8 cellular contexts compared by ENCODE assay signal in the genomic region with DNA sequence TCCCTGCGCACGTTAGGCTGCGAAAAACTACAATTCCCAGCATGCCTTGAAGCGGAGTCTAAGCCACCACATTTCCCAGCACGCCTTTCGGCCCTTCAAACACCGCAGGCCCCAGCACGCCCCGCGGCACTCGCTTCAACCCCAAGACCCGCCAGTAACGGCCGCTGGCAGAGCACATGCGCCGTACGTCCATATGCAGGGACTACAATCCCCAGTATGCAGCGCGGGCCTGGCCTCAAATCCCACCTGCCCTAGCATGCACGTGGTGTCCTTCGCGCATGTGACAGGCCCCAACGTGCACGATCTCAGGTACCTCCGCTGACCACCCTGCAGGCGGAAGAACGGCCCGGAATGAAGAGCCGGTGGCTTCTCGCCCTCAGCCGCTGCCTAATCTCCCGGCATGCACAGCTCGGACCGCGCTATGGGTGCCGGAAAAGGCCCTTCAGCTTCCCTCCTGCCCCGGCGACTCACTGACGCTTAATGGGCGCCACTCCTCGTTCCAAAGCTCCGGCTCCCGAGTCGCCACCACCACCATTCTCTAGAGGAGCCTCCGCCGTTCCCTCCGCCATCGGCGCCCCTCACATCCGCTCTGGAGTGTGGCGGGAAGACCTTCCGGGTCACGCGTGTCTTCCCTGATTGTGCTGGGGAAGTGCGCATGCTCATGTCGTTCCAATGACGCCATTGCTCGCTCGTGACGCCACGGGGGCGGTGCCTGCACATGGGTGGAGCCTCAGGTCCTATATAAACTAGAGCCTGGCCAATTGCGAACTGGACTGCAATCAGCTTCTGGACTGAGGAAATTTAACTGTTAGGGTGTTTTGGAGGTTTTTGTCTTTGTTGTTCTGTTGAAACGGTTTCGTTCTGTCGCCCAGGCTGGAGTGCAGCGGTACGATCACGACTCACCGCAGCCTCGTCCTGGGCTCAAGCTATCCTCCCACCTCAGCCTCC. TPM values are rescaled to one million over a fixed set of nuclear protein-coding genes. Genes with fewer than 3 reads are reported as not detected.
DNase-seq lines count a peak whose midpoint lies in the region; ATAC-seq and TF ChIP-seq lines count a peak whose summit lies in the region.

A gene with protein sequence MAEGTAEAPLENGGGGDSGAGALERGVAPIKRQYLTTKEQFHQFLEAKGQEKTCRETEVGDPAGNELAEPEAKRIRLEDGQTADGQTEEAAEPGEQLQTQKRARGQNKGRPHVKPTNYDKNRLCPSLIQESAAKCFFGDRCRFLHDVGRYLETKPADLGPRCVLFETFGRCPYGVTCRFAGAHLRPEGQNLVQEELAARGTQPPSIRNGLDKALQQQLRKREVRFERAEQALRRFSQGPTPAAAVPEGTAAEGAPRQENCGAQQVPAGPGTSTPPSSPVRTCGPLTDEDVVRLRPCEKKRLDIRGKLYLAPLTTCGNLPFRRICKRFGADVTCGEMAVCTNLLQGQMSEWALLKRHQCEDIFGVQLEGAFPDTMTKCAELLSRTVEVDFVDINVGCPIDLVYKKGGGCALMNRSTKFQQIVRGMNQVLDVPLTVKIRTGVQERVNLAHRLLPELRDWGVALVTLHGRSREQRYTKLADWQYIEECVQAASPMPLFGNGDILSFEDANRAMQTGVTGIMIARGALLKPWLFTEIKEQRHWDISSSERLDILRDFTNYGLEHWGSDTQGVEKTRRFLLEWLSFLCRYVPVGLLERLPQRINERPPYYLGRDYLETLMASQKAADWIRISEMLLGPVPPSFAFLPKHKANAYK (minus strand): TSS at position 591 of the 948 bp plus-strand sequence. CDS start 22 bp downstream, at position 569.

- peaks cover 10% of the 10 kb centered on the region for H3K79me2 ChIP-seq in PC-9 (ENCODE audit: low read depth)

- DNase-seq in DMS153 (lab: John Stamatoyannopoulos, UW) (peak; percentile 95), PC-9 (peak; percentile 87 to 90), epithelial cell of proximal tubule (ENCODE audit: low read depth) (peak; percentile 76), mucosa of gallbladder (ENCODE audit: low spot score) (peak; percentile 97)
- peak; percentile 98 for DNase-seq in Jurkat, Clone E6-1 (ENCODE audit: low read depth, low spot score)
- DNase-seq in activated T-cell treated with anti-CD3 and anti-CD28 coated beads, Interleukin-2, amount 50 U/mL, for 1 hour, result peak; percentile 95
- DNase-seq in stimulated activated CD8-positive, alpha-beta memory T cell treated with anti-CD3 and anti-CD28 coated beads, Interleukin-4, amount 100 ng/mL, for 4 hours (ENCODE audit: low read depth in 2 of 2, low spot score in 1 of 2), result peak; percentile 90 to 94

- H2AFZ ChIP-seq in PC-9, result peak within 1 kb of the TSS; percentile 79; the same call in 1 of the 2 replicates

- intact Hi-C loops in PC-9 (cut with micrococcal nuclease; ENCODE audit: unreplicated experiment), result loop anchor here (2.0 kb wide), 1 partner anchor 110 kb away; a partner anchor contains a TSS

- TSS peak; percentile 78 for BruUV-seq in PC-9 (replicated peaks; lab: Mats Ljungman, UMichigan)

- H3K27ac ChIP-seq in PC-9, result peak within 1 kb of the TSS; percentile 85

- H4K20me1 ChIP-seq in PC-9 (ENCODE audit: insufficient read depth), result 0 out of 2 replicates have a peak, but pooled peaks cover 6% of the 10 kb centered on the region

- no peaks in the 10 kb centered on the region for H3K9me2 ChIP-seq in PC-9 (ENCODE audit: insufficient read depth)

- peak within 1 kb of the TSS; percentile 77 for H3K4me2 ChIP-seq in PC-9

- ATAC-seq in GM21619 (IDR thresholded peaks at IDR 0.05; ENCODE audit: unreplicated experiment), result peak; percentile 84

- peaks cover 5% of the 10 kb centered on the region; the same call in 1 of the 2 replicates for H3F3A ChIP-seq in PC-9 (ENCODE audit: insufficient read depth, low read depth)

- no peaks in the 10 kb centered on the region for H3K27me3 ChIP-seq in PC-9 (ENCODE audit: insufficient read depth, low read depth)

- TF ChIP-seq CTCF in PC-9 (conservative IDR thresholded peaks at IDR 0.05) (no peak), epithelial cell of proximal tubule (conservative IDR thresholded peaks at IDR 0.05; ENCODE audit: low read depth, low read length) (no peak)

- no peaks in the 10 kb centered on the region for H3K9me3 ChIP-seq in PC-9 (ENCODE audit: insufficient read depth, low read depth)

- H3K4me1 ChIP-seq in PC-9 (replicated peaks; ENCODE audit: insufficient read depth), result no peaks in the 10 kb centered on the region

- H3K4me3 ChIP-seq in Jurkat, Clone E6-1 (ENCODE audit: low read length), result peak within 1 kb of the TSS; percentile 94
- H3K4me3 ChIP-seq in PC-9 (peak within 1 kb of the TSS; percentile 86), epithelial cell of proximal tubule (ENCODE audit: low read depth, low read length) (peak within 1 kb of the TSS; percentile 81)

- no peaks in the 10 kb centered on the region for H3K36me3 ChIP-seq in PC-9 (ENCODE audit: low read depth)

- CTCF ChIA-PET in PC-9 (lab: Charles Lee), result interaction anchor here (1.2 to 2.4 kb wide), 2 partner anchors 13 to 70 kb away, joined by 5 to 7 read pairs; no protein-coding TSS in a partner anchor

- POLR2A ChIA-PET in PC-9 (lab: Charles Lee; ENCODE audit: unreplicated experiment), result no interaction called here

RNA-seq across cellular contexts. Expression of the gene that starts here (rescaled TPM):
- 84.4 TPM for polyA plus RNA-seq in Jurkat, Clone E6-1 (2012; ENCODE audit: insufficient read depth, insufficient read length)
- total RNA-seq in PC-9 (2021) (27.1 and 29.2 TPM in 2 replicates), epithelial cell of proximal tubule (35.1 and 56.8 TPM in 2 replicates), mucosa of gallbladder (37.2 TPM)

Comparison
In these comparisons a context has a peak if more than half of its experiments do, and no peak if none do; other contexts are left out.
1. Peak in every context shown above with its lines: DNase-seq, ATAC-seq, H3K4me3 ChIP-seq and H3K27ac ChIP-seq.